ENCODE assay signal across 28 cellular contexts in genomic region chr10:72445851-72446250, GRCh38.
"Had no signal": no experiment of that assay in that cellular context is flagged by ENCODE, and none has a peak within 500 bp of the region (broad histone marks: within the 10 kb centered on the region; RNA-seq: fewer than 3 reads in every experiment).

No MANE protein-coding gene starts in this region.

- H3K4me3 ChIP-seq: adrenal gland, body of pancreas, gastroesophageal sphincter had no signal

- H3K27ac Mint-ChIP-seq: activated B cell treated with CpG ODN at 0.5 μM for 24 hours; activated CD8-positive, alpha-beta T cell treated with anti-CD3 and anti-CD28 coated beads for 36 hours; activated naive CD4-positive, alpha-beta T cell treated with anti-CD3 and anti-CD28 coated beads for 36 hours; activated naive CD4-positive, alpha-beta T cell treated with anti-CD3 and anti-CD28 coated beads, Interleukin-2, amount 50 U/mL, for 24 hours; activated naive CD8-positive, alpha-beta T cell treated with anti-CD3 and anti-CD28 coated beads for 36 hours; activated naive CD8-positive, alpha-beta T cell treated with anti-CD3 and anti-CD28 coated beads, Interleukin-2, amount 50 U/mL, for 24 hours; activated T-helper 17 cell treated with anti-CD3 and anti-CD28 coated beads, Interleukin-2, amount 50 U/mL, for 72 hours; T-cell; T-helper 1 cell treated with Interleukin-12 subunit alpha and Interleukin-12 subunit beta and Interleukin-4 antibody, amounts not matched to agents 30 μg/mL and 1 μg/mL, for 36 hours had no signal

- H3K27me3 ChIP-seq: adrenal gland, body of pancreas, gastroesophageal sphincter had no signal

- H3K9me3 Mint-ChIP-seq: activated B cell treated with CpG ODN at 0.5 μM for 24 hours; activated CD8-positive, alpha-beta T cell treated with anti-CD3 and anti-CD28 coated beads for 36 hours; activated naive CD4-positive, alpha-beta T cell treated with anti-CD3 and anti-CD28 coated beads, Interleukin-2, amount 50 U/mL, for 24 hours; activated naive CD8-positive, alpha-beta T cell treated with anti-CD3 and anti-CD28 coated beads for 36 hours; activated naive CD8-positive, alpha-beta T cell treated with anti-CD3 and anti-CD28 coated beads, Interleukin-2, amount 50 U/mL, for 24 hours; activated T-cell treated with anti-CD3 and anti-CD28 coated beads, Interleukin-2, amount 50 U/mL, for 4 hours; activated T-helper 17 cell treated with anti-CD3 and anti-CD28 coated beads, Interleukin-2, amount 50 U/mL, for 72 hours; T-helper 1 cell treated with Interleukin-12 subunit alpha and Interleukin-12 subunit beta and Interleukin-4 antibody, amounts not matched to agents 30 μg/mL and 1 μg/mL, for 36 hours had no signal

- H3K27ac ChIP-seq: adrenal gland, body of pancreas, gastroesophageal sphincter, WERI-Rb-1 had no signal

- H3K4me3 Mint-ChIP-seq: activated B cell treated with CpG ODN at 0.5 μM for 24 hours; activated CD8-positive, alpha-beta T cell treated with anti-CD3 and anti-CD28 coated beads for 36 hours; activated naive CD4-positive, alpha-beta T cell treated with anti-CD3 and anti-CD28 coated beads for 36 hours; activated naive CD4-positive, alpha-beta T cell treated with anti-CD3 and anti-CD28 coated beads, Interleukin-2, amount 50 U/mL, for 24 hours; activated naive CD8-positive, alpha-beta T cell treated with anti-CD3 and anti-CD28 coated beads for 36 hours; activated naive CD8-positive, alpha-beta T cell treated with anti-CD3 and anti-CD28 coated beads, Interleukin-2, amount 50 U/mL, for 24 hours; activated T-cell treated with anti-CD3 and anti-CD28 coated beads, Interleukin-2, amount 50 U/mL, for 4 hours; activated T-helper 17 cell treated with anti-CD3 and anti-CD28 coated beads, Interleukin-2, amount 50 U/mL, for 72 hours; endodermal cell; T-cell; T-helper 1 cell treated with Interleukin-12 subunit alpha and Interleukin-12 subunit beta and Interleukin-4 antibody, amounts not matched to agents 30 μg/mL and 1 μg/mL, for 36 hours had no signal

- H3K4me1 ChIP-seq: adrenal gland, body of pancreas, gastroesophageal sphincter had no signal

- H3K36me3 ChIP-seq: adrenal gland, WERI-Rb-1 had no signal

- DNase-seq: activated B cell treated with CpG ODN at 0.5 μM for 24 hours; activated CD4-positive, alpha-beta T cell treated with anti-CD3 and anti-CD28 coated beads for 48 hours; activated CD4-positive, alpha-beta T cell treated with anti-CD3 and anti-CD28 coated beads, Interleukin-2, amount 50 U/mL, for 1 hour; activated CD4-positive, alpha-beta T cell treated with anti-CD3 and anti-CD28 coated beads, Interleukin-2, amount 50 U/mL, for 48 hours; activated CD8-positive, alpha-beta memory T cell treated with anti-CD3 and anti-CD28 coated beads for 24 hours; activated CD8-positive, alpha-beta T cell treated with anti-CD3 and anti-CD28 coated beads for 36 hours; activated effector memory CD4-positive, alpha-beta T cell treated with Interleukin-2 at 50 U/mL for 16 hours; activated naive CD4-positive, alpha-beta T cell treated with anti-CD3 and anti-CD28 coated beads for 36 hours; activated naive CD8-positive, alpha-beta T cell treated with anti-CD3 and anti-CD28 coated beads for 36 hours; activated naive CD8-positive, alpha-beta T cell treated with anti-CD3 and anti-CD28 coated beads, Interleukin-2, amount 50 U/mL, for 24 hours; activated T-cell treated with anti-CD3 and anti-CD28 coated beads, Interleukin-2, amount 50 U/mL, for 4 hours; adrenal gland; amygdala; aorta; body of pancreas; cerebellar nuclear complex; cortex of kidney; effector memory CD4-positive, alpha-beta T cell; endodermal cell; foreskin melanocyte; SW 1271; T-cell; T-helper 9 cell; WERI-Rb-1 had no signal

- H3K9me3 ChIP-seq: adrenal gland, body of pancreas, gastroesophageal sphincter had no signal

- H3K27me3 Mint-ChIP-seq: activated B cell treated with CpG ODN at 0.5 μM for 24 hours; activated CD8-positive, alpha-beta T cell treated with anti-CD3 and anti-CD28 coated beads for 36 hours; activated naive CD4-positive, alpha-beta T cell treated with anti-CD3 and anti-CD28 coated beads, Interleukin-2, amount 50 U/mL, for 24 hours; activated naive CD8-positive, alpha-beta T cell treated with anti-CD3 and anti-CD28 coated beads for 36 hours; activated naive CD8-positive, alpha-beta T cell treated with anti-CD3 and anti-CD28 coated beads, Interleukin-2, amount 50 U/mL, for 24 hours; activated T-helper 17 cell treated with anti-CD3 and anti-CD28 coated beads, Interleukin-2, amount 50 U/mL, for 72 hours; T-cell had no signal

- H3K4me1 Mint-ChIP-seq: activated B cell treated with CpG ODN at 0.5 μM for 24 hours; activated naive CD4-positive, alpha-beta T cell treated with anti-CD3 and anti-CD28 coated beads, Interleukin-2, amount 50 U/mL, for 24 hours; activated naive CD8-positive, alpha-beta T cell treated with anti-CD3 and anti-CD28 coated beads for 36 hours; activated naive CD8-positive, alpha-beta T cell treated with anti-CD3 and anti-CD28 coated beads, Interleukin-2, amount 50 U/mL, for 24 hours; activated T-helper 17 cell treated with anti-CD3 and anti-CD28 coated beads, Interleukin-2, amount 50 U/mL, for 72 hours; T-cell had no signal
